In the genomic region with DNA sequence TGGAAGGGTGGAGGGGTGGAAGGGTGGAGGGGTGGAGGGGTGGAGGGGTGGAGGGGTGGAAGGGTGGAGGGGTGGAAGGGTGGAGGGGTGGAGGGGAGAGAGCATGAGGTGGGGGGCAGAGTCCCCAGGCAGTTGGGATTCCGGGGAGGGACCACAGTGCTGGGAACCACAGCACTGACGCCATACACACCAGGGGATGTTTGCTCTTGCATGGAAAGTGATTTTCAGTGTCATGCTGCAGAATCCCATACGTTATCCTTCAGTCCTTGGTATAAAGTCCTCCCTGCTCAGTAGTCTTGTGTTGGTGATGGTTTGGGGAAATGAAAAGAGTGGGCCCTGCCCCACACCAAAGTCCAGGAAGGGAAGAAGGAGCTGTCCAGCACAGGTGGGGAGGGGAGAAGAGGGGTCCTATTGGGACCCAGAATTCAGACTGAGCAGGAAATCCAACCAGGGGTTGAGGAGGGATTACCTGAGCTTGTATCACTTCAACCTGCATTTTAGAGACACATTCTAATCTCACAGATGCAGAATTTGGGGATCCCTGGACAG, we compare ENCODE assay signal across 4 cellular contexts.
A peak's percentile ranks its signal among the peaks of the same experiment; 100 is the strongest.
TF ChIP-seq lines count a peak whose summit lies in the region.

No MANE protein-coding gene starts in this region.

TF ChIP-seq in SK-N-SH, 30 proteins besides CTCF, POLR2A, EP300 and RAD21:
- TF ChIP-seq REST (IDR thresholded peaks at IDR 0.05; ENCODE audit: low read depth, low read length) (peak; percentile 82), FOXJ3 (CRISPR knock-in tag; IDR thresholded peaks at IDR 0.05) (no peak)

TF ChIP-seq in SK-N-SH treated with all-trans-retinoic acid at 6 μM for 48 hours, 23 proteins besides CTCF, POLR2A, EP300 and RAD21 (continued from another document):
- TF ChIP-seq PATZ1 (CRISPR knock-in tag; IDR thresholded peaks at IDR 0.05; ENCODE audit: borderline replicate concordance), result no peak
- no peak for TF ChIP-seq ZFP3 (CRISPR knock-in tag; IDR thresholded peaks at IDR 0.05)
TF ChIP-seq in SK-N-SH treated with all-trans-retinoic acid at 6 μM for 48 hours: peak in this region for 0.

TF ChIP-seq in Ishikawa, 13 proteins besides CTCF, POLR2A, EP300 and RAD21:
- TF ChIP-seq REST (IDR thresholded peaks at IDR 0.05; ENCODE audit: low read depth), result peak; percentile 76
- no peak for TF ChIP-seq YY1 (IDR thresholded peaks at IDR 0.05; ENCODE audit: low read depth)

TF ChIP-seq in PFSK-1, 5 proteins besides CTCF, POLR2A, EP300 and RAD21:
- peak; percentile 35 to 84; a peak in 2 of 4 replicates for TF ChIP-seq REST (IDR thresholded peaks at IDR 0.05; ENCODE audit: insufficient read depth in 1 of 2, low read depth in 2 of 2, low read length in 2 of 2)
- TF ChIP-seq SIN3A (IDR thresholded peaks at IDR 0.05; ENCODE audit: borderline replicate concordance, insufficient read depth, low read length), result no peak
